Comparison of ENCODE assay signal across 17 cellular contexts in genomic region chr6:118288355-118289124, GRCh38.
DNase-seq lines count a peak whose midpoint lies in the region; ATAC-seq and TF ChIP-seq lines count a peak whose summit lies in the region.
"Had no signal": no experiment of that assay in that cellular context is flagged by ENCODE, and none has a peak within 500 bp of the region (broad histone marks: within the 10 kb centered on the region; RNA-seq: fewer than 3 reads in every experiment).

No MANE protein-coding gene starts in this region.

- H3K9me3 ChIP-seq in gastroesophageal sphincter, result no peaks in the 10 kb centered on the region
- H3K9me3 ChIP-seq: BLaER1 had no signal

- H3K36me3 ChIP-seq in gastroesophageal sphincter, result no peaks in the 10 kb centered on the region
- H3K36me3 ChIP-seq: BLaER1 had no signal

- H3K36me3 Mint-ChIP-seq in stimulated activated memory B cell treated with anti-CD40 and anti-IgM and Interleukin-4, amounts not matched to agents 10 μg/mL and 1 μg/mL and 100 μg/mL, for 72 hours, result no peaks in the 10 kb centered on the region

- ATAC-seq in gastroesophageal sphincter (no peak), HG03139 (IDR thresholded peaks at IDR 0.05; ENCODE audit: unreplicated experiment) (no peak), GM21526 (IDR thresholded peaks at IDR 0.05; ENCODE audit: low FRiP score, unreplicated experiment) (no peak)
- ATAC-seq in stimulated activated memory B cell treated with anti-CD40 and anti-IgM and Interleukin-4, amounts not matched to agents 10 μg/mL and 1 μg/mL and 100 μg/mL, for 72 hours, result no peak
- ATAC-seq: activated CD8-positive, alpha-beta T cell treated with anti-CD3 and anti-CD28 coated beads, Interleukin-2, amount 10 ng/mL, durations not matched to agents 7 days and 5 days had no signal

- no peak overlapping the region for H3K4me3 Mint-ChIP-seq in stimulated activated memory B cell treated with anti-CD40 and anti-IgM and Interleukin-4, amounts not matched to agents 10 μg/mL and 1 μg/mL and 100 μg/mL, for 72 hours
- H3K4me3 Mint-ChIP-seq: activated CD8-positive, alpha-beta T cell treated with anti-CD3 and anti-CD28 coated beads, Interleukin-2, amount 10 ng/mL, durations not matched to agents 7 days and 5 days; stimulated activated naive CD8-positive, alpha-beta T cell treated with anti-CD3 and anti-CD28 coated beads, Interleukin-15, Interleukin-2, amounts not matched to agents 100 ng/mL and 50 ng/mL, for 24 hours had no signal

- no peaks in the 10 kb centered on the region for H3K27me3 ChIP-seq in gastroesophageal sphincter
- H3K27me3 ChIP-seq: BLaER1 had no signal

- H3K4me1 Mint-ChIP-seq in stimulated activated memory B cell treated with anti-CD40 and anti-IgM and Interleukin-4, amounts not matched to agents 10 μg/mL and 1 μg/mL and 100 μg/mL, for 72 hours, result no peaks in the 10 kb centered on the region

- H3K4me1 ChIP-seq in gastroesophageal sphincter, result peaks cover 0 to 61% (median 4%) of the 10 kb centered on the region in 3 donors

- TF ChIP-seq EP300 in gastroesophageal sphincter (IDR thresholded peaks at IDR 0.05), result no peak

- H3K27ac ChIP-seq in gastroesophageal sphincter, result no peak overlapping the region
- H3K27ac ChIP-seq: BLaER1, RWPE1 had no signal

- no peaks in the 10 kb centered on the region for H3K27me3 Mint-ChIP-seq in stimulated activated memory B cell treated with anti-CD40 and anti-IgM and Interleukin-4, amounts not matched to agents 10 μg/mL and 1 μg/mL and 100 μg/mL, for 72 hours

- DNase-seq in AG09309 (ENCODE audit: low read depth) (no peak), HCEC 1CT (peak; percentile 15), amniotic epithelial cell (ENCODE audit: low read depth) (peak; percentile 5), NCI-H2227 (lab: John Stamatoyannopoulos, UW; ENCODE audit: unreplicated experiment) (no peak)
- DNase-seq: activated CD8-positive, alpha-beta T cell treated with anti-CD3 and anti-CD28 coated beads, Interleukin-2, amount 10 ng/mL, durations not matched to agents 7 days and 5 days; erythroblast; GF-D8; NCI-H1417 treated with DMSO at 0.1 percent for 48 hours; NCI-H524; T-helper 9 cell had no signal

- no peak for TF ChIP-seq POLR2A in gastroesophageal sphincter (IDR thresholded peaks at IDR 0.05)

- WGBS in gastroesophageal sphincter (ENCODE audit: low coverage in 1 of 2), 2 donors, result 39% methylated on average over 2 of the region's 2 CpGs

- H3K27ac Mint-ChIP-seq in stimulated activated memory B cell treated with anti-CD40 and anti-IgM and Interleukin-4, amounts not matched to agents 10 μg/mL and 1 μg/mL and 100 μg/mL, for 72 hours, result no peak overlapping the region
- H3K27ac Mint-ChIP-seq: activated CD8-positive, alpha-beta T cell treated with anti-CD3 and anti-CD28 coated beads, Interleukin-2, amount 10 ng/mL, durations not matched to agents 7 days and 5 days; stimulated activated naive CD8-positive, alpha-beta T cell treated with anti-CD3 and anti-CD28 coated beads, Interleukin-15, Interleukin-2, amounts not matched to agents 100 ng/mL and 50 ng/mL, for 24 hours had no signal

- no peaks in the 10 kb centered on the region for H3K9me3 Mint-ChIP-seq in stimulated activated memory B cell treated with anti-CD40 and anti-IgM and Interleukin-4, amounts not matched to agents 10 μg/mL and 1 μg/mL and 100 μg/mL, for 72 hours
- H3K9me3 Mint-ChIP-seq: stimulated activated naive CD8-positive, alpha-beta T cell treated with anti-CD3 and anti-CD28 coated beads, Interleukin-15, Interleukin-2, amounts not matched to agents 100 ng/mL and 50 ng/mL, for 24 hours had no signal

- TF ChIP-seq CTCF in AG09309 (IDR thresholded peaks at IDR 0.05; ENCODE audit: control insufficient read depth, insufficient read depth, low read depth, low read length, missing control alignments) (peak; percentile 44), gastroesophageal sphincter (IDR thresholded peaks at IDR 0.05) (peak; percentile 3 to 45 (median 32))

- H3K4me3 ChIP-seq in AG09309 (ENCODE audit: control insufficient read depth, low read depth, low read length) (no peak overlapping the region), gastroesophageal sphincter (no peak overlapping the region)
- H3K4me3 ChIP-seq: BLaER1 had no signal

Comparison
In these comparisons a context has a peak if more than half of its experiments do, and no peak if none do; other contexts are left out.
1. DNase-seq: peak in HCEC 1CT (single experiment) and amniotic epithelial cell (single experiment); none in AG09309 (single experiment) and NCI-H2227 (single experiment).